In the genomic region with DNA sequence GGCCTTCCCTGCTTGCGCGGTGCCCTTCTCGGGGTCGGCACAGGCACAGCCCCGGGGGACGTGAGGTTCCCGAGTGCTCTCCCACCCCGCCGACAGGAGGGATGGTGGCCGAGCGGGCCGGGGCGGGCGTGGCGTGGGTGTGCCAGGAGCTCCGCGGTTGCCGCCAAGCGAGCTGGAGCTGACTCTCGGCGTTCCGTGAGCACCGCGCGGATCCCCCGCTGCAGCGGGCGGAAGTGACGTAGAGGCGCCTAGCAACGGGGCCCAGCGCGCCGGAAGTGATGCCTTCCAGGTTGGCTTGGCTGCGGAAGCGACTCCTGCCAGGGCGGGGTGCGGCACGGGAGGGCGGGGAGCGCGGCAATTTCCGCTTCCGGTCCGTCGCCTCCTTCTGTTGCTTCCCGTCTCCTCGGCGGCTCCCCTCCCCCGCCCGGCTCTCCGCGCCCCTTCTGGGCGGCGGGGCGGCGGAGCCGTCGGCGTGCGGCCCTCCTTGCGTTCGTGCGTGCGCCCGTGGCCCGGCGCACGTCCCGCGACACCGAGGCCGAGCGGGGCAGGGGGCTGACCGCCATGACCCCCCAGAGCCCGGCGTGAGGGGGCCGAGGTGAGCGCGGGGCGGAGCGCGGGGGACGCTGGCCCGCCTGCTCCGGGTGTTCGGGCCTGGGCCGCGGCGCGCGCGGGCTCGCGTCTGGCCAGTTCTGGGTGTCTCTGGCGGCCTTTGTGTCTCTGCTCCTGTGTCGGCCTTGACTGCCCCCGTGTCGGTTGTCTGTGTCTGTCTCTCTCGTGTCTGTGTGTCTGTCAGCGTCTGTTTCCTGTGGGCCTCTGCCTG, we compare ENCODE assay signal across 1 cellular context.
TF ChIP-seq lines count a peak whose summit lies in the region.

A gene (plus strand): TSS at position 386 of the 820 bp plus-strand sequence. CDS start 3,402 bp downstream, outside the sequence.

TF ChIP-seq in K562, 482 proteins besides CTCF, POLR2A, EP300 and RAD21 (continued from another document and continues in another):
- TF ChIP-seq, protein P1, sequence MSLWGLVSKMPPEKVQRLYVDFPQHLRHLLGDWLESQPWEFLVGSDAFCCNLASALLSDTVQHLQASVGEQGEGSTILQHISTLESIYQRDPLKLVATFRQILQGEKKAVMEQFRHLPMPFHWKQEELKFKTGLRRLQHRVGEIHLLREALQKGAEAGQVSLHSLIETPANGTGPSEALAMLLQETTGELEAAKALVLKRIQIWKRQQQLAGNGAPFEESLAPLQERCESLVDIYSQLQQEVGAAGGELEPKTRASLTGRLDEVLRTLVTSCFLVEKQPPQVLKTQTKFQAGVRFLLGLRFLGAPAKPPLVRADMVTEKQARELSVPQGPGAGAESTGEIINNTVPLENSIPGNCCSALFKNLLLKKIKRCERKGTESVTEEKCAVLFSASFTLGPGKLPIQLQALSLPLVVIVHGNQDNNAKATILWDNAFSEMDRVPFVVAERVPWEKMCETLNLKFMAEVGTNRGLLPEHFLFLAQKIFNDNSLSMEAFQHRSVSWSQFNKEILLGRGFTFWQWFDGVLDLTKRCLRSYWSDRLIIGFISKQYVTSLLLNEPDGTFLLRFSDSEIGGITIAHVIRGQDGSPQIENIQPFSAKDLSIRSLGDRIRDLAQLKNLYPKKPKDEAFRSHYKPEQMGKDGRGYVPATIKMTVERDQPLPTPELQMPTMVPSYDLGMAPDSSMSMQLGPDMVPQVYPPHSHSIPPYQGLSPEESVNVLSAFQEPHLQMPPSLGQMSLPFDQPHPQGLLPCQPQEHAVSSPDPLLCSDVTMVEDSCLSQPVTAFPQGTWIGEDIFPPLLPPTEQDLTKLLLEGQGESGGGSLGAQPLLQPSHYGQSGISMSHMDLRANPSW (CRISPR knock-in tag; IDR thresholded peaks at IDR 0.05): no peak
- TF ChIP-seq, protein P2, sequence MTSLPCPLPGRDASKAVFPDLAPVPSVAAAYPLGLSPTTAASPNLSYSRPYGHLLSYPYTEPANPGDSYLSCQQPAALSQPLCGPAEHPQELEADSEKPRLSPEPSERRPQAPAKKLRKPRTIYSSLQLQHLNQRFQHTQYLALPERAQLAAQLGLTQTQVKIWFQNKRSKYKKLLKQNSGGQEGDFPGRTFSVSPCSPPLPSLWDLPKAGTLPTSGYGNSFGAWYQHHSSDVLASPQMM (CRISPR knock-in tag; IDR thresholded peaks at IDR 0.05): no peak
- peak in 1 of 2 experiments; percentile 98; a peak in 2 of 4 replicates for TF ChIP-seq KDM4B (IDR thresholded peaks at IDR 0.05; ENCODE audit: borderline replicate concordance in 2 of 2, low read depth in 1 of 2)
- TF ChIP-seq, protein P3, sequence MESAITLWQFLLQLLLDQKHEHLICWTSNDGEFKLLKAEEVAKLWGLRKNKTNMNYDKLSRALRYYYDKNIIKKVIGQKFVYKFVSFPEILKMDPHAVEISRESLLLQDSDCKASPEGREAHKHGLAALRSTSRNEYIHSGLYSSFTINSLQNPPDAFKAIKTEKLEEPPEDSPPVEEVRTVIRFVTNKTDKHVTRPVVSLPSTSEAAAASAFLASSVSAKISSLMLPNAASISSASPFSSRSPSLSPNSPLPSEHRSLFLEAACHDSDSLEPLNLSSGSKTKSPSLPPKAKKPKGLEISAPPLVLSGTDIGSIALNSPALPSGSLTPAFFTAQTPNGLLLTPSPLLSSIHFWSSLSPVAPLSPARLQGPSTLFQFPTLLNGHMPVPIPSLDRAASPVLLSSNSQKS (CRISPR knock-in tag; IDR thresholded peaks at IDR 0.05): no peak
- TF ChIP-seq, protein P4, sequence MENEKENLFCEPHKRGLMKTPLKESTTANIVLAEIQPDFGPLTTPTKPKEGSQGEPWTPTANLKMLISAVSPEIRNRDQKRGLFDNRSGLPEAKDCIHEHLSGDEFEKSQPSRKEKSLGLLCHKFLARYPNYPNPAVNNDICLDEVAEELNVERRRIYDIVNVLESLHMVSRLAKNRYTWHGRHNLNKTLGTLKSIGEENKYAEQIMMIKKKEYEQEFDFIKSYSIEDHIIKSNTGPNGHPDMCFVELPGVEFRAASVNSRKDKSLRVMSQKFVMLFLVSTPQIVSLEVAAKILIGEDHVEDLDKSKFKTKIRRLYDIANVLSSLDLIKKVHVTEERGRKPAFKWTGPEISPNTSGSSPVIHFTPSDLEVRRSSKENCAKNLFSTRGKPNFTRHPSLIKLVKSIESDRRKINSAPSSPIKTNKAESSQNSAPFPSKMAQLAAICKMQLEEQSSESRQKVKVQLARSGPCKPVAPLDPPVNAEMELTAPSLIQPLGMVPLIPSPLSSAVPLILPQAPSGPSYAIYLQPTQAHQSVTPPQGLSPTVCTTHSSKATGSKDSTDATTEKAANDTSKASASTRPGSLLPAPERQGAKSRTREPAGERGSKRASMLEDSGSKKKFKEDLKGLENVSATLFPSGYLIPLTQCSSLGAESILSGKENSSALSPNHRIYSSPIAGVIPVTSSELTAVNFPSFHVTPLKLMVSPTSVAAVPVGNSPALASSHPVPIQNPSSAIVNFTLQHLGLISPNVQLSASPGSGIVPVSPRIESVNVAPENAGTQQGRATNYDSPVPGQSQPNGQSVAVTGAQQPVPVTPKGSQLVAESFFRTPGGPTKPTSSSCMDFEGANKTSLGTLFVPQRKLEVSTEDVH (IDR thresholded peaks at IDR 0.05; ENCODE audit: low read depth, partially characterized antibody): peak; percentile 95
- peak; percentile 83 for TF ChIP-seq CCNT2 (IDR thresholded peaks at IDR 0.05; ENCODE audit: borderline replicate concordance, extremely low read depth, insufficient read length, low read depth, low read length)
- TF ChIP-seq RBM39 (optimal IDR thresholded peaks at IDR 0.05; ENCODE audit: low read depth, low read length): no peak
- TF ChIP-seq, protein P5, sequence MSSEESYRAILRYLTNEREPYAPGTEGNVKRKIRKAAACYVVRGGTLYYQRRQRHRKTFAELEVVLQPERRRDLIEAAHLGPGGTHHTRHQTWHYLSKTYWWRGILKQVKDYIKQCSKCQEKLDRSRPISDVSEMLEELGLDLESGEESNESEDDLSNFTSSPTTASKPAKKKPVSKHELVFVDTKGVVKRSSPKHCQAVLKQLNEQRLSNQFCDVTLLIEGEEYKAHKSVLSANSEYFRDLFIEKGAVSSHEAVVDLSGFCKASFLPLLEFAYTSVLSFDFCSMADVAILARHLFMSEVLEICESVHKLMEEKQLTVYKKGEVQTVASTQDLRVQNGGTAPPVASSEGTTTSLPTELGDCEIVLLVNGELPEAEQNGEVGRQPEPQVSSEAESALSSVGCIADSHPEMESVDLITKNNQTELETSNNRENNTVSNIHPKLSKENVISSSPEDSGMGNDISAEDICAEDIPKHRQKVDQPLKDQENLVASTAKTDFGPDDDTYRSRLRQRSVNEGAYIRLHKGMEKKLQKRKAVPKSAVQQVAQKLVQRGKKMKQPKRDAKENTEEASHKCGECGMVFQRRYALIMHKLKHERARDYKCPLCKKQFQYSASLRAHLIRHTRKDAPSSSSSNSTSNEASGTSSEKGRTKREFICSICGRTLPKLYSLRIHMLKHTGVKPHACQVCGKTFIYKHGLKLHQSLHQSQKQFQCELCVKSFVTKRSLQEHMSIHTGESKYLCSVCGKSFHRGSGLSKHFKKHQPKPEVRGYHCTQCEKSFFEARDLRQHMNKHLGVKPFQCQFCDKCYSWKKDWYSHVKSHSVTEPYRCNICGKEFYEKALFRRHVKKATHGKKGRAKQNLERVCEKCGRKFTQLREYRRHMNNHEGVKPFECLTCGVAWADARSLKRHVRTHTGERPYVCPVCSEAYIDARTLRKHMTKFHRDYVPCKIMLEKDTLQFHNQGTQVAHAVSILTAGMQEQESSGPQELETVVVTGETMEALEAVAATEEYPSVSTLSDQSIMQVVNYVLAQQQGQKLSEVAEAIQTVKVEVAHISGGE (CRISPR knock-in tag; IDR thresholded peaks at IDR 0.05): peak; percentile 79 to 98 (median 84); a peak in 5 of 6 replicates
- TF ChIP-seq, protein P6, sequence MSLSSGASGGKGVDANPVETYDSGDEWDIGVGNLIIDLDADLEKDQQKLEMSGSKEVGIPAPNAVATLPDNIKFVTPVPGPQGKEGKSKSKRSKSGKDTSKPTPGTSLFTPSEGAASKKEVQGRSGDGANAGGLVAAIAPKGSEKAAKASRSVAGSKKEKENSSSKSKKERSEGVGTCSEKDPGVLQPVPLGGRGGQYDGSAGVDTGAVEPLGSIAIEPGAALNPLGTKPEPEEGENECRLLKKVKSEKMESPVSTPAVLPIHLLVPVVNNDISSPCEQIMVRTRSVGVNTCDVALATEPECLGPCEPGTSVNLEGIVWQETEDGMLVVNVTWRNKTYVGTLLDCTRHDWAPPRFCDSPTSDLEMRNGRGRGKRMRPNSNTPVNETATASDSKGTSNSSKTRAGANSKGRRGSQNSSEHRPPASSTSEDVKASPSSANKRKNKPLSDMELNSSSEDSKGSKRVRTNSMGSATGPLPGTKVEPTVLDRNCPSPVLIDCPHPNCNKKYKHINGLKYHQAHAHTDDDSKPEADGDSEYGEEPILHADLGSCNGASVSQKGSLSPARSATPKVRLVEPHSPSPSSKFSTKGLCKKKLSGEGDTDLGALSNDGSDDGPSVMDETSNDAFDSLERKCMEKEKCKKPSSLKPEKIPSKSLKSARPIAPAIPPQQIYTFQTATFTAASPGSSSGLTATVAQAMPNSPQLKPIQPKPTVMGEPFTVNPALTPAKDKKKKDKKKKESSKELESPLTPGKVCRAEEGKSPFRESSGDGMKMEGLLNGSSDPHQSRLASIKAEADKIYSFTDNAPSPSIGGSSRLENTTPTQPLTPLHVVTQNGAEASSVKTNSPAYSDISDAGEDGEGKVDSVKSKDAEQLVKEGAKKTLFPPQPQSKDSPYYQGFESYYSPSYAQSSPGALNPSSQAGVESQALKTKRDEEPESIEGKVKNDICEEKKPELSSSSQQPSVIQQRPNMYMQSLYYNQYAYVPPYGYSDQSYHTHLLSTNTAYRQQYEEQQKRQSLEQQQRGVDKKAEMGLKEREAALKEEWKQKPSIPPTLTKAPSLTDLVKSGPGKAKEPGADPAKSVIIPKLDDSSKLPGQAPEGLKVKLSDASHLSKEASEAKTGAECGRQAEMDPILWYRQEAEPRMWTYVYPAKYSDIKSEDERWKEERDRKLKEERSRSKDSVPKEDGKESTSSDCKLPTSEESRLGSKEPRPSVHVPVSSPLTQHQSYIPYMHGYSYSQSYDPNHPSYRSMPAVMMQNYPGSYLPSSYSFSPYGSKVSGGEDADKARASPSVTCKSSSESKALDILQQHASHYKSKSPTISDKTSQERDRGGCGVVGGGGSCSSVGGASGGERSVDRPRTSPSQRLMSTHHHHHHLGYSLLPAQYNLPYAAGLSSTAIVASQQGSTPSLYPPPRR (CRISPR knock-in tag; IDR thresholded peaks at IDR 0.05; ENCODE audit: borderline replicate concordance): 0 out of 2 replicates have a peak, but pooled peaks have one; percentile 69
- peak; percentile 98 for TF ChIP-seq POLR2AphosphoS2 (IDR thresholded peaks at IDR 0.05; ENCODE audit: low read length)
- TF ChIP-seq, protein P7, sequence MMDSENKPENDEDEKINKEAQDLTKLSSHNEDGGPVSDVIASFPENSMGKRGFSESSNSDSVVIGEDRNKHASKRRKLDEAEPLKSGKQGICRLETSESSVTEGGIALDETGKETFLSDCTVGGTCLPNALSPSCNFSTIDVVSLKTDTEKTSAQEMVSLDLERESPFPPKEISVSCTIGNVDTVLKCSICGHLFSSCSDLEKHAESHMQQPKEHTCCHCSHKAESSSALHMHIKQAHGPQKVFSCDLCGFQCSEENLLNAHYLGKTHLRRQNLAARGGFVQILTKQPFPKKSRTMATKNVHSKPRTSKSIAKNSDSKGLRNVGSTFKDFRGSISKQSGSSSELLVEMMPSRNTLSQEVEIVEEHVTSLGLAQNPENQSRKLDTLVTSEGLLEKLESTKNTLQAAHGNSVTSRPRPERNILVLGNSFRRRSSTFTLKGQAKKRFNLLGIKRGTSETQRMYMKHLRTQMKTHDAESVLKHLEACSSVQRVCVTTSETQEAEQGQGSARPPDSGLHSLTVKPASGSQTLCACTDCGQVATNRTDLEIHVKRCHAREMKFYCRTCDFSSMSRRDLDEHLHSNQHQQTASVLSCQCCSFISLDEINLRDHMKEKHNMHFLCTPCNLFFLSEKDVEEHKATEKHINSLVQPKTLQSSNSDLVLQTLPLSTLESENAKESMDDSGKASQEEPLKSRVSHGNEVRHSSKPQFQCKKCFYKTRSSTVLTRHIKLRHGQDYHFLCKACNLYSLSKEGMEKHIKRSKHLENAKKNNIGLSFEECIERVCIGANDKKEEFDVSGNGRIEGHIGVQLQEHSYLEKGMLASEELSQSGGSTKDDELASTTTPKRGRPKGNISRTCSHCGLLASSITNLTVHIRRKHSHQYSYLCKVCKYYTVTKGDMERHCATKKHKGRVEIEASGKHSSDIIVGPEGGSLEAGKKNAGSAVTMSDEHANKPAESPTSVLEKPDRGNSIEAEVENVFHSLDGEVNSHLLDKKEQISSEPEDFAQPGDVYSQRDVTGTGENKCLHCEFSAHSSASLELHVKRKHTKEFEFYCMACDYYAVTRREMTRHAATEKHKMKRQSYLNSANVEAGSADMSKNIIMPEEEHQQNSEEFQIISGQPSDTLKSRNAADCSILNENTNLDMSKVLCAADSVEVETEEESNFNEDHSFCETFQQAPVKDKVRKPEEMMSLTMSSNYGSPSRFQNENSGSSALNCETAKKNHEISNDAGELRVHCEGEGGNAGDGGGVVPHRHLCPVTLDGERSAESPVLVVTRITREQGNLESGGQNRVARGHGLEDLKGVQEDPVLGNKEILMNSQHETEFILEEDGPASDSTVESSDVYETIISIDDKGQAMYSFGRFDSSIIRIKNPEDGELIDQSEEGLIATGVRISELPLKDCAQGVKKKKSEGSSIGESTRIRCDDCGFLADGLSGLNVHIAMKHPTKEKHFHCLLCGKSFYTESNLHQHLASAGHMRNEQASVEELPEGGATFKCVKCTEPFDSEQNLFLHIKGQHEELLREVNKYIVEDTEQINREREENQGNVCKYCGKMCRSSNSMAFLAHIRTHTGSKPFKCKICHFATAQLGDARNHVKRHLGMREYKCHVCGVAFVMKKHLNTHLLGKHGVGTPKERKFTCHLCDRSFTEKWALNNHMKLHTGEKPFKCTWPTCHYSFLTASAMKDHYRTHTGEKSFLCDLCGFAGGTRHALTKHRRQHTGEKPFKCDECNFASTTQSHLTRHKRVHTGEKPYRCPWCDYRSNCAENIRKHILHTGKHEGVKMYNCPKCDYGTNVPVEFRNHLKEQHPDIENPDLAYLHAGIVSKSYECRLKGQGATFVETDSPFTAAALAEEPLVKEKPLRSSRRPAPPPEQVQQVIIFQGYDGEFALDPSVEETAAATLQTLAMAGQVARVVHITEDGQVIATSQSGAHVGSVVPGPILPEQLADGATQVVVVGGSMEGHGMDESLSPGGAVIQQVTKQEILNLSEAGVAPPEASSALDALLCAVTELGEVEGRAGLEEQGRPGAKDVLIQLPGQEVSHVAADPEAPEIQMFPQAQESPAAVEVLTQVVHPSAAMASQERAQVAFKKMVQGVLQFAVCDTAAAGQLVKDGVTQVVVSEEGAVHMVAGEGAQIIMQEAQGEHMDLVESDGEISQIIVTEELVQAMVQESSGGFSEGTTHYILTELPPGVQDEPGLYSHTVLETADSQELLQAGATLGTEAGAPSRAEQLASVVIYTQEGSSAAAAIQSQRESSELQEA (IDR thresholded peaks at IDR 0.05; ENCODE audit: low read depth): peak; percentile 75
- no peak for TF ChIP-seq SMARCA5 (IDR thresholded peaks at IDR 0.05)
- TF ChIP-seq, protein P8, sequence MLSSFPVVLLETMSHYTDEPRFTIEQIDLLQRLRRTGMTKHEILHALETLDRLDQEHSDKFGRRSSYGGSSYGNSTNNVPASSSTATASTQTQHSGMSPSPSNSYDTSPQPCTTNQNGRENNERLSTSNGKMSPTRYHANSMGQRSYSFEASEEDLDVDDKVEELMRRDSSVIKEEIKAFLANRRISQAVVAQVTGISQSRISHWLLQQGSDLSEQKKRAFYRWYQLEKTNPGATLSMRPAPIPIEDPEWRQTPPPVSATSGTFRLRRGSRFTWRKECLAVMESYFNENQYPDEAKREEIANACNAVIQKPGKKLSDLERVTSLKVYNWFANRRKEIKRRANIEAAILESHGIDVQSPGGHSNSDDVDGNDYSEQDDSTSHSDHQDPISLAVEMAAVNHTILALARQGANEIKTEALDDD (IDR thresholded peaks at IDR 0.05): no peak
